In genomic region chr19:1465191-1466016, GRCh38 we compare ENCODE assay signal across 9 cellular contexts. TPM values are rescaled to one million over a fixed set of nuclear protein-coding genes. Genes with fewer than 3 reads are reported as not detected.
DNase-seq lines count a peak whose midpoint lies in the region; TF ChIP-seq lines count a peak whose summit lies in the region.
"Had no signal": no experiment of that assay in that cellular context is flagged by ENCODE, and none has a peak within 500 bp of the region (broad histone marks: within the 10 kb centered on the region; RNA-seq: fewer than 3 reads in every experiment).

No MANE protein-coding gene starts in this region.

- no peak overlapping the region for H3K4me3 Mint-ChIP-seq in neural crest cell

- H3K27ac Mint-ChIP-seq in neural crest cell (ENCODE audit: unreplicated experiment) = no peak overlapping the region

- DNase-seq in DMS53 treated with DMSO at 0.1 percent for 48 hours (lab: John Stamatoyannopoulos, UW; ENCODE audit: unreplicated experiment) (peak; percentile 46), LNCaP clone FGC (ENCODE audit: low read depth) (no peak), epithelial cell of esophagus (ENCODE audit: low read depth) (peak; percentile 79), neural crest cell (ENCODE audit: low read depth, low spot score) (no peak), NOMO-1 (lab: John Stamatoyannopoulos, UW; ENCODE audit: unreplicated experiment in 2 of 2) (no peak), DMS 273 treated with DMSO at 0.1 percent for 48 hours (lab: John Stamatoyannopoulos, UW) (no peak), globus pallidus (ENCODE audit: low spot score) (no peak), 8988T (no peak)
- DNase-seq: PC-3 had no signal

- H3K36me3 Mint-ChIP-seq in neural crest cell (ENCODE audit: low read depth) = no peaks in the 10 kb centered on the region

- H3K9me3 Mint-ChIP-seq in neural crest cell = no peaks in the 10 kb centered on the region

- TF ChIP-seq CTCF in LNCaP clone FGC (IDR thresholded peaks at IDR 0.05; ENCODE audit: control insufficient read depth, extremely low read depth, insufficient read depth) = peak; percentile 52
- peak; percentile 52 for TF ChIP-seq CTCF in epithelial cell of esophagus (IDR thresholded peaks at IDR 0.05; ENCODE audit: insufficient read depth, low read depth, low read length, missing control alignments)
- peak; percentile 60 for TF ChIP-seq CTCF in neural crest cell (conservative IDR thresholded peaks at IDR 0.05)

- peaks cover 34% of the 10 kb centered on the region for H3K27me3 Mint-ChIP-seq in neural crest cell (ENCODE audit: low read depth)

- H3K4me3 ChIP-seq in LNCaP clone FGC (ENCODE audit: low read depth, low read length) (no peak overlapping the region), epithelial cell of esophagus (ENCODE audit: low read length) (no peak overlapping the region)

- H3K4me1 Mint-ChIP-seq in neural crest cell = no peaks in the 10 kb centered on the region

RNA-seq across cellular contexts. Expression of gene C19orf25, which starts 13.6 kb away (rescaled TPM):
- total RNA-seq in neural crest cell = 34.5 and 41.5 TPM in 2 replicates

RNA-seq across cellular contexts. Expression of gene APC2, which starts 15.5 kb away (rescaled TPM):
- total RNA-seq in neural crest cell = 39.2 and 43.0 TPM in 2 replicates

RNA-seq across cellular contexts. Expression of gene PCSK4, which starts 24.7 kb away (rescaled TPM):
- 10.4 and 11.7 TPM in 2 replicates for total RNA-seq in neural crest cell

RNA-seq across cellular contexts. Expression of gene REEP6, which starts 25.6 kb away (rescaled TPM):
- 8.2 and 8.7 TPM in 2 replicates for total RNA-seq in neural crest cell

RNA-seq across cellular contexts. Expression of gene RPS15, which starts 27.2 kb away (rescaled TPM):
- 1,578 and 1,580 TPM in 2 replicates for total RNA-seq in neural crest cell

Comparison
In these comparisons a context has a peak if more than half of its experiments do, and no peak if none do; other contexts are left out.
1. DNase-seq: peak in DMS53 treated with DMSO at 0.1 percent for 48 hours (single experiment) and epithelial cell of esophagus (single experiment); none in LNCaP clone FGC (single experiment), neural crest cell (single experiment), NOMO-1 (0 of 2), DMS 273 treated with DMSO at 0.1 percent for 48 hours (single experiment), globus pallidus (single experiment) and 8988T (single experiment).
2. Peak in every context shown above with its lines, with median percentiles within 50 percentile points of each other: CTCF ChIP-seq.